ENCODE assay signal across 12 cellular contexts in genomic region chr14:67428501-67429031, GRCh38. TPM values are rescaled to one million over a fixed set of nuclear protein-coding genes. Genes with fewer than 3 reads are reported as not detected.
DNase-seq lines count a peak whose midpoint lies in the region; ATAC-seq, FAIRE-seq and TF ChIP-seq lines count a peak whose summit lies in the region.
"Had no signal": no experiment of that assay in that cellular context is flagged by ENCODE, and none has a peak within 500 bp of the region (broad histone marks: within the 10 kb centered on the region; RNA-seq: fewer than 3 reads in every experiment).

No MANE protein-coding gene starts in this region.

- no peak for ATAC-seq in HG03139 (IDR thresholded peaks at IDR 0.05; ENCODE audit: unreplicated experiment)
- ATAC-seq: activated CD8-positive, alpha-beta memory T cell treated with anti-CD3 and anti-CD28 coated beads, Interleukin-2, amount 10 ng/mL, durations not matched to agents 7 days and 5 days; gastroesophageal sphincter had no signal

- TF ChIP-seq CTCF in kidney (IDR thresholded peaks at IDR 0.05; ENCODE audit: borderline replicate concordance, extremely low read depth, insufficient read depth) (no peak), nephron progenitor cell (IDR thresholded peaks at IDR 0.05) (no peak)

- peaks cover 7% of the 10 kb centered on the region; the same call in 1 of the 2 replicates for H3K4me1 ChIP-seq in GM23248 (ENCODE audit: insufficient read depth)
- no peaks in the 10 kb centered on the region for H3K4me1 ChIP-seq in trophoblast cell (ENCODE audit: control insufficient read depth in 1 of 2, insufficient read depth in 2 of 2, low read length in 2 of 2)
- H3K4me1 ChIP-seq in kidney (ENCODE audit: control insufficient read depth in 1 of 2, insufficient read depth in 1 of 2, low read depth in 1 of 2, low read length in 2 of 2) = peaks cover 0 to 3% of the 10 kb centered on the region in 2 donors

- H3K9me3 Mint-ChIP-seq in nephron progenitor cell = no peaks in the 10 kb centered on the region

- no peaks in the 10 kb centered on the region for H3K36me3 Mint-ChIP-seq in nephron progenitor cell (ENCODE audit: low read depth)
- H3K36me3 Mint-ChIP-seq: activated CD8-positive, alpha-beta memory T cell treated with anti-CD3 and anti-CD28 coated beads, Interleukin-2, amount 10 ng/mL, durations not matched to agents 7 days and 5 days had no signal

- H2AK5ac ChIP-seq in trophoblast cell (ENCODE audit: low read length) = no peak overlapping the region

- H2BK12ac ChIP-seq in trophoblast cell (ENCODE audit: low read length) = peak overlapping the region; percentile 31

- no peak overlapping the region for H3K27ac Mint-ChIP-seq in nephron progenitor cell
- H3K27ac Mint-ChIP-seq: activated CD8-positive, alpha-beta memory T cell treated with anti-CD3 and anti-CD28 coated beads, Interleukin-2, amount 10 ng/mL, durations not matched to agents 7 days and 5 days had no signal

- peak; percentile 84 for DNase-seq in GM23248
- DNase-seq in RPMI7951 (ENCODE audit: low read depth) = peak; percentile 37
- DNase-seq in fibroblast of gingiva (ENCODE audit: low read depth) = peak; percentile 31
- peak; percentile 93 to 95 for DNase-seq in trophoblast cell
- no peak for DNase-seq in OCI-M1 (lab: John Stamatoyannopoulos, UW)
- DNase-seq in kidney = no peak
- DNase-seq in nephron progenitor cell = no peak
- DNase-seq: activated CD8-positive, alpha-beta memory T cell treated with anti-CD3 and anti-CD28 coated beads, Interleukin-2, amount 10 ng/mL, durations not matched to agents 7 days and 5 days; midbrain; NCI-H510A treated with DMSO at 0.1 percent for 48 hours had no signal

- no peaks in the 10 kb centered on the region for H3F3A ChIP-seq in GM23248 (ENCODE audit: insufficient read depth)

- H3K9me3 ChIP-seq in GM23248 (ENCODE audit: low read depth) = no peaks in the 10 kb centered on the region
- H3K9me3 ChIP-seq in trophoblast cell (ENCODE audit: insufficient read depth, low read depth, low read length) = no peaks in the 10 kb centered on the region
- H3K9me3 ChIP-seq in kidney (ENCODE audit: control insufficient read depth in 1 of 2, low read length in 2 of 2) = no peaks in the 10 kb centered on the region
- H3K9me3 ChIP-seq: gastroesophageal sphincter had no signal

- H3K14ac ChIP-seq in trophoblast cell (ENCODE audit: low read length) = no peak overlapping the region

- in situ Hi-C loops in GM23248 (cut with MboI) = loop anchor here (10.0 kb wide), 1 partner anchor 136 kb away; no protein-coding TSS in a partner anchor

- H3K27ac ChIP-seq in GM23248 (no peak overlapping the region), trophoblast cell (ENCODE audit: low read depth, low read length) (no peak overlapping the region), kidney (ENCODE audit: low read depth in 2 of 2, low read length in 2 of 2) (no peak overlapping the region)
- H3K27ac ChIP-seq: gastroesophageal sphincter had no signal

- H3K9ac ChIP-seq in GM23248 (no peak overlapping the region), trophoblast cell (ENCODE audit: low read length) (no peak overlapping the region), kidney (ENCODE audit: low read length in 2 of 2) (no peak overlapping the region)

- H3K27me3 Mint-ChIP-seq in nephron progenitor cell (ENCODE audit: low read depth, poor library complexity) = peaks cover 22% of the 10 kb centered on the region

- no peak overlapping the region for H3K4me3 Mint-ChIP-seq in nephron progenitor cell
- H3K4me3 Mint-ChIP-seq: activated CD8-positive, alpha-beta memory T cell treated with anti-CD3 and anti-CD28 coated beads, Interleukin-2, amount 10 ng/mL, durations not matched to agents 7 days and 5 days had no signal

- H3K4me3 ChIP-seq in GM23248 = no peak overlapping the region
- H3K4me3 ChIP-seq in trophoblast cell (ENCODE audit: low read depth, low read length) = no peak overlapping the region
- H3K4me3 ChIP-seq in kidney (ENCODE audit: low read length in 2 of 2) = no peak overlapping the region
- H3K4me3 ChIP-seq: gastroesophageal sphincter had no signal

- no peak overlapping the region for H4K12ac ChIP-seq in trophoblast cell (ENCODE audit: low read depth, low read length)

- no peaks in the 10 kb centered on the region for H3K79me2 ChIP-seq in GM23248 (ENCODE audit: insufficient read depth)
- H3K79me2 ChIP-seq in trophoblast cell (ENCODE audit: control insufficient read depth, insufficient read depth, low read length, poor library complexity) = no peaks in the 10 kb centered on the region

- H3K4me2 ChIP-seq in GM23248 (ENCODE audit: unreplicated experiment) (no peak overlapping the region), trophoblast cell (ENCODE audit: low read length) (no peak overlapping the region)

- no peak overlapping the region for H3K23ac ChIP-seq in trophoblast cell (ENCODE audit: low read length)

- no peak overlapping the region for H2BK5ac ChIP-seq in trophoblast cell (ENCODE audit: low read depth, low read length, poor library complexity)

- H2AFZ ChIP-seq in GM23248 = no peak overlapping the region
- H2AFZ ChIP-seq in trophoblast cell (ENCODE audit: insufficient read depth, low read length, poor library complexity) = peak overlapping the region; percentile 6

- peaks cover 50% of the 10 kb centered on the region for H3K4me1 Mint-ChIP-seq in nephron progenitor cell

- H3K36me3 ChIP-seq in GM23248 (ENCODE audit: low read depth) = no peaks in the 10 kb centered on the region
- H3K36me3 ChIP-seq in trophoblast cell (ENCODE audit: control insufficient read depth in 1 of 2, insufficient read depth in 2 of 2, low read length in 2 of 2) = no peaks in the 10 kb centered on the region
- no peaks in the 10 kb centered on the region for H3K36me3 ChIP-seq in kidney (ENCODE audit: control insufficient read depth in 1 of 2, insufficient read depth in 2 of 2, low read length in 2 of 2)
- H3K36me3 ChIP-seq: gastroesophageal sphincter had no signal

- no peaks in the 10 kb centered on the region for H3K79me1 ChIP-seq in trophoblast cell (ENCODE audit: low read length)

- FAIRE-seq in kidney (lab: Jason Lieb, UNC) = no peak

- no peak overlapping the region for H4K8ac ChIP-seq in trophoblast cell (ENCODE audit: low read depth, low read length)

- H3K9me2 ChIP-seq in GM23248 (ENCODE audit: insufficient read depth) = no peaks in the 10 kb centered on the region

- no peaks in the 10 kb centered on the region for H4K20me1 ChIP-seq in GM23248 (ENCODE audit: insufficient read depth)

- no peak overlapping the region for H2BK120ac ChIP-seq in trophoblast cell (ENCODE audit: insufficient read depth, low read length, poor library complexity)

- no peak overlapping the region for H3K18ac ChIP-seq in trophoblast cell (ENCODE audit: low read length)

- no peak overlapping the region for H3K4ac ChIP-seq in trophoblast cell (ENCODE audit: low read depth, low read length)

- intact Hi-C loops in kidney (cut with DNase I) = loop anchor here (5.0 kb wide), 1 partner anchor 139 kb away; no protein-coding TSS in a partner anchor

- 66 to 71% methylated on average over 7 of the region's 7 CpGs for WGBS in GM23248 (ENCODE audit: low coverage in 1 of 2, low lambda C conversion rate in 2 of 2, missing lambda C conversion rate in 2 of 2), 2 experiments
- WGBS in trophoblast cell (ENCODE audit: extremely low coverage, insufficient coverage, insufficient read length) = no CpG with 5 or more reads among the region's 7 CpGs

- H4K91ac ChIP-seq in trophoblast cell (ENCODE audit: low read depth, low read length) = no peak overlapping the region

- 0 out of 2 replicates have a peak, but pooled peaks cover 2% of the 10 kb centered on the region for H3K27me3 ChIP-seq in GM23248 (replicated peaks; ENCODE audit: insufficient read depth)
- H3K27me3 ChIP-seq in trophoblast cell (ENCODE audit: insufficient read depth, low read length) = no peaks in the 10 kb centered on the region

RNA-seq across cellular contexts. Expression of gene PLEK2, which starts 16.6 kb away (rescaled TPM):
- total RNA-seq in GM23248 (2014; rRNA removed; shearing (Covaris generic)) = 10.8 and 12.4 TPM in 2 replicates
- polyA plus RNA-seq in GM23248 (2016; fragmentation: Nextera tagmentation; extraction: Ambion mirVana) (11.4 and 11.5 TPM in 2 replicates), kidney (ENCODE audit: insufficient read depth, low read depth, low replicate concordance) (11.4 TPM)
- total RNA-seq in RPMI7951 (2014; rRNA removed; shearing (Covaris generic)) = 13.7 and 14.5 TPM in 2 replicates
- polyA plus RNA-seq in trophoblast cell (2013) = 2.7 and 3.2 TPM in 2 replicates
- total RNA-seq in kidney = 10.8 TPM

RNA-seq across cellular contexts. Expression of gene TMEM229B, which starts 60.0 kb away (rescaled TPM):
- total RNA-seq in GM23248 (2014; rRNA removed; shearing (Covaris generic)) = 0.65 and 1.1 TPM in 2 replicates
- polyA plus RNA-seq in GM23248 (2016; fragmentation: Nextera tagmentation; extraction: Ambion mirVana) = 0.43 and 0.48 TPM in 2 replicates
- 3.7 TPM in 2 replicates for total RNA-seq in RPMI7951 (2014; rRNA removed; shearing (Covaris generic))
- 0.08 TPM in 2 replicates for polyA plus RNA-seq in trophoblast cell (2013)
- 7.8 TPM for total RNA-seq in kidney
- 3.1 TPM for polyA plus RNA-seq in kidney (ENCODE audit: insufficient read depth, low read depth, low replicate concordance)

Comparison
In these comparisons a context has a peak if more than half of its experiments do, and no peak if none do; other contexts are left out.
1. DNase-seq: peak in GM23248 (single experiment), RPMI7951 (single experiment), fibroblast of gingiva (single experiment) and trophoblast cell (2 of 2); none in OCI-M1 (single experiment), kidney (single experiment) and nephron progenitor cell (single experiment).